Comparison of ENCODE assay signal across 17 cellular contexts in genomic region chr9:127536499-127536898, GRCh38.
DNase-seq lines count a peak whose midpoint lies in the region; ATAC-seq and TF ChIP-seq lines count a peak whose summit lies in the region.
"Had no signal": no experiment of that assay in that cellular context is flagged by ENCODE, and none has a peak within 500 bp of the region (broad histone marks: within the 10 kb centered on the region; RNA-seq: fewer than 3 reads in every experiment).

No MANE protein-coding gene starts in this region.

- H3K27me3 Mint-ChIP-seq in endothelial cell (ENCODE audit: unreplicated experiment), result peaks cover 12% of the 10 kb centered on the region
- H3K27me3 Mint-ChIP-seq: activated naive CD8-positive, alpha-beta T cell treated with anti-CD3 and anti-CD28 coated beads, Interleukin-2, amount 50 U/mL, for 24 hours had no signal

- H3K4me1 ChIP-seq in Panc1 (ENCODE audit: control insufficient read depth, insufficient read depth, low read length) (peaks cover 61% of the 10 kb centered on the region), ovary (ENCODE audit: insufficient read depth) (peaks cover 37% of the 10 kb centered on the region), BE2C (no peaks in the 10 kb centered on the region)

- no peak for TF ChIP-seq POLR2A in ovary (IDR thresholded peaks at IDR 0.05)

- H3K36me3 Mint-ChIP-seq in endothelial cell (ENCODE audit: low read depth, unreplicated experiment), result peaks cover 11% of the 10 kb centered on the region
- H3K36me3 Mint-ChIP-seq: stimulated activated memory B cell treated with anti-CD40 and anti-IgM and Interleukin-4, amounts not matched to agents 10 μg/mL and 1 μg/mL and 100 μg/mL, for 72 hours had no signal

- POLR2A ChIA-PET in Panc1 (lab: Charles Lee), result no interaction called here

- CTCF ChIA-PET in Panc1 (lab: Charles Lee), result interaction anchor here (0.5 to 2.6 kb wide), 2 partner anchors 11 to 68 kb away, joined by 7 to 10 read pairs; no protein-coding TSS in a partner anchor

- H3K4me3 Mint-ChIP-seq in endothelial cell (ENCODE audit: unreplicated experiment), result no peak overlapping the region
- H3K4me3 Mint-ChIP-seq: activated naive CD8-positive, alpha-beta T cell treated with anti-CD3 and anti-CD28 coated beads, Interleukin-2, amount 50 U/mL, for 24 hours; activated T-cell treated with anti-CD3 and anti-CD28 coated beads, Interleukin-2, amount 50 U/mL, for 4 hours; stimulated activated memory B cell treated with anti-CD40 and anti-IgM and Interleukin-4, amounts not matched to agents 10 μg/mL and 1 μg/mL and 100 μg/mL, for 72 hours had no signal

- H3K4me3 ChIP-seq in Panc1 (ENCODE audit: low read depth in 2 of 2, low read length in 2 of 2) (no peak overlapping the region), ovary (no peak overlapping the region), BE2C (ENCODE audit: low read depth, low read length) (no peak overlapping the region)

- DNase-seq in Panc1 (ENCODE audit: low read depth, low spot score) (no peak), epithelial cell of prostate (ENCODE audit: low read depth, low spot score) (no peak), ovary (peak in 1 of 5 donors; percentile 24), NCI-H2227 (lab: John Stamatoyannopoulos, UW; ENCODE audit: unreplicated experiment) (no peak), activated gamma-delta T cell (lab: John Stamatoyannopoulos, UW) (no peak), endothelial cell (ENCODE audit: low spot score) (no peak), BE2C (no peak)
- DNase-seq: activated CD4-positive, alpha-beta T cell treated with anti-CD3 and anti-CD28 coated beads for 4 hours; activated naive CD8-positive, alpha-beta T cell treated with anti-CD3 and anti-CD28 coated beads, Interleukin-2, amount 50 U/mL, for 24 hours; activated T-cell treated with anti-CD3 and anti-CD28 coated beads, Interleukin-2, amount 50 U/mL, for 4 hours; cortex of kidney; GOT3; NCI-H2107; T-helper 2 cell had no signal

- peaks cover 34% of the 10 kb centered on the region for H3K4me1 Mint-ChIP-seq in endothelial cell (ENCODE audit: unreplicated experiment)
- H3K4me1 Mint-ChIP-seq: activated naive CD8-positive, alpha-beta T cell treated with anti-CD3 and anti-CD28 coated beads, Interleukin-2, amount 50 U/mL, for 24 hours; stimulated activated memory B cell treated with anti-CD40 and anti-IgM and Interleukin-4, amounts not matched to agents 10 μg/mL and 1 μg/mL and 100 μg/mL, for 72 hours had no signal

- H3K36me3 ChIP-seq in Panc1 (ENCODE audit: control insufficient read depth, insufficient read depth, low read length) (no peaks in the 10 kb centered on the region), ovary (no peaks in the 10 kb centered on the region), BE2C (no peaks in the 10 kb centered on the region)

- H3K27me3 ChIP-seq in Panc1 (ENCODE audit: control insufficient read depth, insufficient read depth, low read length), result no peaks in the 10 kb centered on the region
- H3K27me3 ChIP-seq in ovary, result no peaks in the 10 kb centered on the region
- no peaks in the 10 kb centered on the region for H3K27me3 ChIP-seq in BE2C

- H3K9me3 ChIP-seq in Panc1 (ENCODE audit: control insufficient read depth, insufficient read depth, low read depth, low read length) (no peaks in the 10 kb centered on the region), ovary (no peaks in the 10 kb centered on the region), BE2C (no peaks in the 10 kb centered on the region)

- no peak overlapping the region for H3K27ac Mint-ChIP-seq in endothelial cell (ENCODE audit: unreplicated experiment)
- H3K27ac Mint-ChIP-seq: activated naive CD8-positive, alpha-beta T cell treated with anti-CD3 and anti-CD28 coated beads, Interleukin-2, amount 50 U/mL, for 24 hours; stimulated activated memory B cell treated with anti-CD40 and anti-IgM and Interleukin-4, amounts not matched to agents 10 μg/mL and 1 μg/mL and 100 μg/mL, for 72 hours had no signal

- BruUV-seq in Panc1 (replicated peaks; lab: Mats Ljungman, UMichigan), result no TSS peak

- H3K27ac ChIP-seq in 22Rv1, result peak overlapping the region; percentile 29; the same call in 1 of the 2 replicates
- H3K27ac ChIP-seq in Panc1 (ENCODE audit: low read length), result peak overlapping the region; percentile 73
- peak overlapping the region; percentile 82 for H3K27ac ChIP-seq in epithelial cell of prostate
- peak overlapping the region; percentile 49 to 78 for H3K27ac ChIP-seq in ovary

- no peak for TF ChIP-seq CTCF in 22Rv1 (IDR thresholded peaks at IDR 0.05)
- TF ChIP-seq CTCF in Panc1 (IDR thresholded peaks at IDR 0.05), result no peak
- no peak for TF ChIP-seq CTCF in ovary (IDR thresholded peaks at IDR 0.05)
- no peak for TF ChIP-seq CTCF in endothelial cell (IDR thresholded peaks at IDR 0.05; ENCODE audit: unreplicated experiment)
- TF ChIP-seq CTCF in BE2C (IDR thresholded peaks at IDR 0.05; ENCODE audit: low read depth, low read length), result no peak

- ATAC-seq in Panc1, result no peak
- ATAC-seq: activated naive CD8-positive, alpha-beta T cell treated with anti-CD3 and anti-CD28 coated beads, Interleukin-2, amount 50 U/mL, for 24 hours; activated T-cell treated with anti-CD3 and anti-CD28 coated beads, Interleukin-2, amount 50 U/mL, for 4 hours; Right ventricle myocardium inferior; stimulated activated memory B cell treated with anti-CD40 and anti-IgM and Interleukin-4, amounts not matched to agents 10 μg/mL and 1 μg/mL and 100 μg/mL, for 72 hours had no signal

- in situ Hi-C loops in Panc1 (cut with HindIII; ENCODE audit: low pct_unique_long_range_greater_than_20kb, low sequenced_read_pairs), result no loop called here

- no peak for TF ChIP-seq EP300 in ovary (IDR thresholded peaks at IDR 0.05)

- intact Hi-C loops in Panc1 (cut with micrococcal nuclease; ENCODE audit: unreplicated experiment) (no loop called here), ovary (cut with DNase I) (no loop called here)

- no peaks in the 10 kb centered on the region for H3K9me3 Mint-ChIP-seq in endothelial cell (ENCODE audit: unreplicated experiment)
- H3K9me3 Mint-ChIP-seq: activated naive CD8-positive, alpha-beta T cell treated with anti-CD3 and anti-CD28 coated beads, Interleukin-2, amount 50 U/mL, for 24 hours; activated T-cell treated with anti-CD3 and anti-CD28 coated beads, Interleukin-2, amount 50 U/mL, for 4 hours; stimulated activated memory B cell treated with anti-CD40 and anti-IgM and Interleukin-4, amounts not matched to agents 10 μg/mL and 1 μg/mL and 100 μg/mL, for 72 hours had no signal

- WGBS in ovary, 3 donors, result 78 to 85% (median 82%) methylated on average over 7 to 8 of the region's 8 CpGs

Comparison
In these comparisons a context has a peak if more than half of its experiments do, and no peak if none do; other contexts are left out.
1. H3K27ac ChIP-seq: peak in every context shown above with its lines; median percentile 82 in epithelial cell of prostate; 73 in Panc1; 64 in ovary; 29 in 22Rv1.